ENCODE assay signal across 8 cellular contexts in the genomic region with DNA sequence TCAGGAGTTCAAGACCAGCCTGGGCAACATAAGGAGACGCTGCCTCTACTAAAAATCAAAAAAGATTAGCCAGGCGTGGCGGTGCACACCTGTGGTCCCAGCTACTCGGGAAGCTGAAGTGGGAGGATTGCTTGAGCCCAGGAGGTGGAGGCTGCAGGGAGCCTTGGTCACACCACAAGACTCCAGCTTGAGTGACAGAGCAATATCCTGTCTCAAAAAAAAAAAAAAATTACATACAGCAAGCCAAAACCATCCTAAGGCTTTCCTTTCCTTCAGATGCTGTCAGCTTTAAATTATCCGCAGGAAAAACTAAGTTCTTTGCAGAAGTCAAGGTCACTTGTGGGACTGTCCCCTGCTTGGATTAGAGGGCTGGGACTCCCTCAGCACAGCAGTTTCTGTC. TPM values are rescaled to one million over a fixed set of nuclear protein-coding genes. Genes with fewer than 3 reads are reported as not detected.
DNase-seq lines count a peak whose midpoint lies in the region; ATAC-seq and TF ChIP-seq lines count a peak whose summit lies in the region.

No MANE protein-coding gene starts in this region.

- TF ChIP-seq CTCF in kidney epithelial cell (IDR thresholded peaks at IDR 0.05; ENCODE audit: insufficient read depth, low read length, poor library complexity, severe bottlenecking) (no peak), GM10266 (IDR thresholded peaks at IDR 0.05; ENCODE audit: control insufficient read depth, insufficient read depth, low read depth, missing control alignments) (no peak), foreskin keratinocyte (conservative IDR thresholded peaks at IDR 0.05) (no peak)

- H3K9me3 ChIP-seq in thymus (ENCODE audit: control insufficient read depth): no peaks in the 10 kb centered on the region

- H3K27ac ChIP-seq in thymus (ENCODE audit: low read depth): no peak overlapping the region
- H3K27ac ChIP-seq in foreskin keratinocyte: no peak overlapping the region

- WGBS in thymus: 85% methylated on average over 5 of the region's 5 CpGs

- H3K4me1 ChIP-seq in thymus (ENCODE audit: control insufficient read depth, insufficient read depth, low read length) (peaks cover 13% of the 10 kb centered on the region), foreskin keratinocyte (no peaks in the 10 kb centered on the region)

- peaks cover 77% of the 10 kb centered on the region for H3K36me3 Mint-ChIP-seq in activated T-cell treated with anti-CD3 and anti-CD28 coated beads, Interleukin-2, amount 50 U/mL, for 24 hours (ENCODE audit: low read depth)
- peaks cover 2% of the 10 kb centered on the region for H3K36me3 Mint-ChIP-seq in activated naive CD8-positive, alpha-beta T cell

- H3K27me3 Mint-ChIP-seq in activated T-cell treated with anti-CD3 and anti-CD28 coated beads, Interleukin-2, amount 50 U/mL, for 24 hours: no peaks in the 10 kb centered on the region
- H3K27me3 Mint-ChIP-seq in activated naive CD8-positive, alpha-beta T cell: no peaks in the 10 kb centered on the region

- H3K27me3 ChIP-seq in kidney epithelial cell (ENCODE audit: control insufficient read depth, insufficient read depth, low read length) (no peaks in the 10 kb centered on the region), thymus (ENCODE audit: control insufficient read depth, insufficient read depth) (no peaks in the 10 kb centered on the region), foreskin keratinocyte (no peaks in the 10 kb centered on the region)

- H3K4me3 Mint-ChIP-seq in activated T-cell treated with anti-CD3 and anti-CD28 coated beads, Interleukin-2, amount 50 U/mL, for 24 hours: peak overlapping the region; percentile 98
- H3K4me3 Mint-ChIP-seq in activated naive CD8-positive, alpha-beta T cell: peak overlapping the region; percentile 97

- no peaks in the 10 kb centered on the region for H3K9me3 Mint-ChIP-seq in activated T-cell treated with anti-CD3 and anti-CD28 coated beads, Interleukin-2, amount 50 U/mL, for 24 hours
- no peaks in the 10 kb centered on the region for H3K9me3 Mint-ChIP-seq in activated naive CD8-positive, alpha-beta T cell (ENCODE audit: low read depth)

- H3K4me1 Mint-ChIP-seq in activated T-cell treated with anti-CD3 and anti-CD28 coated beads, Interleukin-2, amount 50 U/mL, for 24 hours (ENCODE audit: low read depth): peaks cover 56% of the 10 kb centered on the region
- H3K4me1 Mint-ChIP-seq in activated naive CD8-positive, alpha-beta T cell (ENCODE audit: low read depth): peaks cover 60% of the 10 kb centered on the region

- peak overlapping the region; percentile 97 for H3K27ac Mint-ChIP-seq in activated T-cell treated with anti-CD3 and anti-CD28 coated beads, Interleukin-2, amount 50 U/mL, for 24 hours
- H3K27ac Mint-ChIP-seq in activated naive CD8-positive, alpha-beta T cell: peak overlapping the region; percentile 98

- no peaks in the 10 kb centered on the region for H3K36me3 ChIP-seq in kidney epithelial cell (ENCODE audit: control insufficient read depth, insufficient read depth, low read length)
- peaks cover 7% of the 10 kb centered on the region for H3K36me3 ChIP-seq in thymus (ENCODE audit: control insufficient read depth, insufficient read depth)

- H3K4me3 ChIP-seq in kidney epithelial cell (ENCODE audit: low read depth, low read length) (peak overlapping the region; percentile 86), thymus (ENCODE audit: low read length) (peak overlapping the region; percentile 87)

- no peak for ATAC-seq in HG03469 (IDR thresholded peaks at IDR 0.05; ENCODE audit: unreplicated experiment)
- ATAC-seq in foreskin keratinocyte: no peak

- DNase-seq in activated T-cell treated with anti-CD3 and anti-CD28 coated beads, Interleukin-2, amount 50 U/mL, for 24 hours: no peak
- DNase-seq in activated T-cell treated with anti-CD3 and anti-CD28 coated beads for 4 hours (no peak), kidney epithelial cell (ENCODE audit: low read depth) (no peak), GM10266 (ENCODE audit: extremely low spot score) (no peak), foreskin keratinocyte (no peak)

RNA-seq across cellular contexts. Expression of gene CS, which starts 1.3 kb away (rescaled TPM):
- total RNA-seq in kidney epithelial cell (126 and 143 TPM in 2 replicates), foreskin keratinocyte (150 TPM in 2 replicates)
- polyA plus RNA-seq in thymus (53.6 TPM), foreskin keratinocyte (85.2 and 101 TPM in 2 replicates)

RNA-seq across cellular contexts. Expression of gene CNPY2, which starts 17.0 kb away (rescaled TPM):
- total RNA-seq in kidney epithelial cell: 134 and 150 TPM in 2 replicates
- 83.1 TPM for polyA plus RNA-seq in thymus
- 116 and 122 TPM in 2 replicates for total RNA-seq in foreskin keratinocyte
- polyA plus RNA-seq in foreskin keratinocyte: 120 and 124 TPM in 2 replicates

RNA-seq across cellular contexts. Expression of gene COQ10A, which starts 32.1 kb away (rescaled TPM):
- total RNA-seq in kidney epithelial cell (13.7 and 14.6 TPM in 2 replicates), foreskin keratinocyte (6.6 and 8.3 TPM in 2 replicates)
- polyA plus RNA-seq in thymus (24.9 TPM), foreskin keratinocyte (6.1 and 7.6 TPM in 2 replicates)

RNA-seq across cellular contexts. Expression of gene PAN2, which starts 35.0 kb away (rescaled TPM):
- 21.6 and 33.4 TPM in 2 replicates for total RNA-seq in kidney epithelial cell
- 71.4 TPM for polyA plus RNA-seq in thymus
- 15.9 and 16.3 TPM in 2 replicates for total RNA-seq in foreskin keratinocyte
- 8.7 and 11.6 TPM in 2 replicates for polyA plus RNA-seq in foreskin keratinocyte

RNA-seq across cellular contexts. Expression of gene IL23A, which starts 39.9 kb away (rescaled TPM):
- total RNA-seq in kidney epithelial cell: 30.9 and 33.6 TPM in 2 replicates
- polyA plus RNA-seq in thymus: 11.6 TPM
- 5.0 and 7.3 TPM in 2 replicates for total RNA-seq in foreskin keratinocyte
- polyA plus RNA-seq in foreskin keratinocyte: 8.2 and 8.5 TPM in 2 replicates
